In the genomic region with DNA sequence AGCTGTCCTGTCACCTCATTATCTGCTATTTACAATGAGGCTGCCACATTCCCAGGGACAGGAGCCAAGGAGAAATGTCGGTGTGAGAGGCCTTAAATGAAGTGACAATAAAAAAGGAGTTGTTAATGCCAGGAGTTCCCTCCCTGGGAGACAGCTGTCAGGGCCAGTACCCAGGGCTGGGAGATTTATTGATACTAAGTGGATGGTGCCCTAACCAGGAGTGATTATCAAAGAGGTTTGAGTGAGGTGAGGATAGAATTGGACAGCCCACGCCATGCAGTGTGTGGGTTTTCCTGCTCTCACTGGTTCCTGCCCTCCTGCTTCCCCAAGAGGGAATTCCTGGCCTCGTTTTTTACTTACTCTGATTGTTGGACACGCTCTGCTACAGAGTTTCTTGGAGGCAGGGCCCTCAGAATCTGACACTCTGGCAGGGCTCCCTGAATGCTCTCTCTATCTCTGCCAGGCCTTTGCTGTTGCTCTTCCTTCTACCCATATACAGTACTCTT, we compare ENCODE assay signal across 29 cellular contexts.
DNase-seq lines count a peak whose midpoint lies in the region; ATAC-seq and TF ChIP-seq lines count a peak whose summit lies in the region.
"Had no signal": no experiment of that assay in that cellular context is flagged by ENCODE, and none has a peak within 500 bp of the region (broad histone marks: within the 10 kb centered on the region; RNA-seq: fewer than 3 reads in every experiment).

No MANE protein-coding gene starts in this region.

- CTCF ChIA-PET in Caco-2 (lab: Charles Lee) = no interaction called here

- intact Hi-C loops in Right ventricle myocardium inferior (cut with DNase I) (no loop called here), cardiac septum (cut with DNase I) (no loop called here), left lung (cut with DNase I) (no loop called here), Caco-2 (cut with micrococcal nuclease; ENCODE audit: unreplicated experiment) (no loop called here)

- H3K27ac Mint-ChIP-seq in Caco-2 (ENCODE audit: unreplicated experiment) = no peak overlapping the region
- H3K27ac Mint-ChIP-seq: activated CD4-positive, alpha-beta memory T cell treated with anti-CD3 and anti-CD28 coated beads for 36 hours; CD14-positive monocyte; H9; nephron; stimulated activated memory B cell treated with anti-CD40 and anti-IgM and Interleukin-4, amounts not matched to agents 10 μg/mL and 1 μg/mL and 100 μg/mL, for 72 hours had no signal

- DNase-seq in Right ventricle myocardium inferior (ENCODE audit: missing footprints) (no peak), cardiac septum (ENCODE audit: low spot score) (no peak), fibroblast of peridontal ligament (ENCODE audit: extremely low read depth) (peak; percentile 55), left lung (no peak), Caco-2 (no peak)
- DNase-seq: activated CD4-positive, alpha-beta memory T cell treated with anti-CD3 and anti-CD28 coated beads for 36 hours; activated CD8-positive, alpha-beta memory T cell treated with anti-CD3 and anti-CD28 coated beads, Interleukin-2, amount 50 U/mL, for 4 hours; activated naive CD4-positive, alpha-beta T cell treated with anti-CD3 and anti-CD28 coated beads, Interleukin-2, amount 50 U/mL, for 16 hours; Calu3; effector memory CD4-positive, alpha-beta T cell; erythroblast; foreskin melanocyte; H9; NCI-H2107; NCI-H524 treated with DMSO at 0.1 percent for 48 hours; right lobe of liver; stimulated activated CD4-positive, alpha-beta T cell treated with anti-CD3 and anti-CD28 coated beads, Interleukin-4, amount 100 ng/mL, for 4 hours; substantia nigra; T-helper 1 cell; upper lobe of left lung had no signal

- POLR2A ChIA-PET in Caco-2 (lab: Charles Lee) = no interaction called here

- H3K27me3 ChIP-seq in left lung (no peaks in the 10 kb centered on the region), Caco-2 (replicated peaks; ENCODE audit: control insufficient read depth, insufficient read depth, low read length) (no peaks in the 10 kb centered on the region)
- H3K27me3 ChIP-seq: hepatocyte, right lobe of liver, upper lobe of left lung had no signal

- TF ChIP-seq CTCF in left lung (IDR thresholded peaks at IDR 0.05) (no peak), Caco-2 (IDR thresholded peaks at IDR 0.05; ENCODE audit: insufficient read depth in 1 of 2, low read depth in 1 of 2, low read length in 1 of 2, severe bottlenecking in 1 of 2, unreplicated experiment in 1 of 2) (no peak)

- H3K4me1 ChIP-seq in left lung (peaks cover 0 to 3% of the 10 kb centered on the region in 2 donors), Caco-2 (no peaks in the 10 kb centered on the region)
- H3K4me1 ChIP-seq: right lobe of liver, upper lobe of left lung had no signal

- BruUV-seq in Caco-2 (replicated peaks; lab: Mats Ljungman, UMichigan) = no TSS peak

- peaks cover 6% of the 10 kb centered on the region for H3K27me3 Mint-ChIP-seq in Caco-2 (ENCODE audit: insufficient read depth, unreplicated experiment)
- H3K27me3 Mint-ChIP-seq: activated CD4-positive, alpha-beta memory T cell treated with anti-CD3 and anti-CD28 coated beads for 36 hours; stimulated activated memory B cell treated with anti-CD40 and anti-IgM and Interleukin-4, amounts not matched to agents 10 μg/mL and 1 μg/mL and 100 μg/mL, for 72 hours had no signal

- H3K4me3 ChIP-seq in left lung (no peak overlapping the region), Caco-2 (ENCODE audit: low read depth, low read length) (no peak overlapping the region)
- H3K4me3 ChIP-seq: coronary artery, hepatocyte, right lobe of liver, upper lobe of left lung had no signal

- no peaks in the 10 kb centered on the region for H3K36me3 Mint-ChIP-seq in Caco-2 (ENCODE audit: insufficient read depth, unreplicated experiment)
- H3K36me3 Mint-ChIP-seq: activated CD4-positive, alpha-beta memory T cell treated with anti-CD3 and anti-CD28 coated beads for 36 hours; CD14-positive monocyte; IgD-negative memory B cell; stimulated activated memory B cell treated with anti-CD40 and anti-IgM and Interleukin-4, amounts not matched to agents 10 μg/mL and 1 μg/mL and 100 μg/mL, for 72 hours had no signal

- H3K9me3 ChIP-seq in left lung (no peaks in the 10 kb centered on the region), Caco-2 (no peaks in the 10 kb centered on the region)
- H3K9me3 ChIP-seq: right lobe of liver, upper lobe of left lung had no signal

- no peaks in the 10 kb centered on the region for H3K4me1 Mint-ChIP-seq in Caco-2 (ENCODE audit: low read depth, unreplicated experiment)
- H3K4me1 Mint-ChIP-seq: CD14-positive monocyte; IgD-negative memory B cell; stimulated activated memory B cell treated with anti-CD40 and anti-IgM and Interleukin-4, amounts not matched to agents 10 μg/mL and 1 μg/mL and 100 μg/mL, for 72 hours had no signal

- no peak overlapping the region for H3K27ac ChIP-seq in left lung
- H3K27ac ChIP-seq: coronary artery, hepatocyte, right lobe of liver, upper lobe of left lung had no signal

- no peak overlapping the region for H3K4me3 Mint-ChIP-seq in Caco-2 (ENCODE audit: unreplicated experiment)
- H3K4me3 Mint-ChIP-seq: activated CD4-positive, alpha-beta memory T cell treated with anti-CD3 and anti-CD28 coated beads for 36 hours; CD14-positive monocyte; H9; IgD-negative memory B cell; nephron; stimulated activated memory B cell treated with anti-CD40 and anti-IgM and Interleukin-4, amounts not matched to agents 10 μg/mL and 1 μg/mL and 100 μg/mL, for 72 hours had no signal

- H3K36me3 ChIP-seq in left lung (no peaks in the 10 kb centered on the region), Caco-2 (ENCODE audit: control insufficient read depth, insufficient read depth, low read length) (no peaks in the 10 kb centered on the region)
- H3K36me3 ChIP-seq: right lobe of liver, upper lobe of left lung had no signal

- no peaks in the 10 kb centered on the region for H3K9me3 Mint-ChIP-seq in Caco-2 (ENCODE audit: unreplicated experiment)
- H3K9me3 Mint-ChIP-seq: activated CD4-positive, alpha-beta memory T cell treated with anti-CD3 and anti-CD28 coated beads for 36 hours; H9; IgD-negative memory B cell; nephron; stimulated activated memory B cell treated with anti-CD40 and anti-IgM and Interleukin-4, amounts not matched to agents 10 μg/mL and 1 μg/mL and 100 μg/mL, for 72 hours had no signal

- ATAC-seq in Right ventricle myocardium inferior = peak; percentile 74
- peak; percentile 12 for ATAC-seq in left lung
- no peak for ATAC-seq in HG03460 (IDR thresholded peaks at IDR 0.05; ENCODE audit: unreplicated experiment)
- no peak for ATAC-seq in HG02588 (IDR thresholded peaks at IDR 0.05; ENCODE audit: unreplicated experiment)
- ATAC-seq: left lobe of liver; right lobe of liver; stimulated activated memory B cell treated with anti-CD40 and anti-IgM and Interleukin-4, amounts not matched to agents 10 μg/mL and 1 μg/mL and 100 μg/mL, for 72 hours had no signal

Comparison
In these comparisons a context has a peak if more than half of its experiments do, and no peak if none do; other contexts are left out.
1. ATAC-seq: peak in Right ventricle myocardium inferior (single experiment) and left lung (single experiment); none in HG03460 (single experiment) and HG02588 (single experiment).